Comparison of ENCODE assay signal across 1 cellular context in the genomic region with DNA sequence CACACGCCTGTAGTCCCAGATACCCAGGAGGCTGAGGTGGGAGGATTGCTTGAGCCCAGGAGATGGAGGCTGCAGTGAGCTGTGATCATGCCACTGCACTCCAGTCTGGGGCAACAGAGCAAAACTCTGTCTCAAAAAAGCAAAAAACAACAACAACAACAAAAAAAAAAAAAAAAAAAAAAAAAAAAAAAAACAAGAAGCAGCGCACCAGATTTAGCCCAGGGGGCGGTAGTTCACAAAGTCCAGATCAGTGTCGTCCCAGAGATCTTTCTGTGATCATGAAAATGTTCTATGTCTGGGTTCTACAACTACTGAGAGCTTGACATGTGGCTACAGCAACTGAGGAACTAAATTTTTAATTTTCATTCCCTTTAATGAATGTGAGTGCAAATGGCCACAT.
TF ChIP-seq lines count a peak whose summit lies in the region.

No MANE protein-coding gene starts in this region.

TF ChIP-seq in H1, 55 proteins besides CTCF, POLR2A, EP300 and RAD21 (continued from another document):
- TF ChIP-seq, protein P1, sequence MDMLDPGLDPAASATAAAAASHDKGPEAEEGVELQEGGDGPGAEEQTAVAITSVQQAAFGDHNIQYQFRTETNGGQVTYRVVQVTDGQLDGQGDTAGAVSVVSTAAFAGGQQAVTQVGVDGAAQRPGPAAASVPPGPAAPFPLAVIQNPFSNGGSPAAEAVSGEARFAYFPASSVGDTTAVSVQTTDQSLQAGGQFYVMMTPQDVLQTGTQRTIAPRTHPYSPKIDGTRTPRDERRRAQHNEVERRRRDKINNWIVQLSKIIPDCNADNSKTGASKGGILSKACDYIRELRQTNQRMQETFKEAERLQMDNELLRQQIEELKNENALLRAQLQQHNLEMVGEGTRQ (IDR thresholded peaks at IDR 0.05; ENCODE audit: low read length), result no peak
